7 cellular contexts compared by ENCODE assay signal in the genomic region with DNA sequence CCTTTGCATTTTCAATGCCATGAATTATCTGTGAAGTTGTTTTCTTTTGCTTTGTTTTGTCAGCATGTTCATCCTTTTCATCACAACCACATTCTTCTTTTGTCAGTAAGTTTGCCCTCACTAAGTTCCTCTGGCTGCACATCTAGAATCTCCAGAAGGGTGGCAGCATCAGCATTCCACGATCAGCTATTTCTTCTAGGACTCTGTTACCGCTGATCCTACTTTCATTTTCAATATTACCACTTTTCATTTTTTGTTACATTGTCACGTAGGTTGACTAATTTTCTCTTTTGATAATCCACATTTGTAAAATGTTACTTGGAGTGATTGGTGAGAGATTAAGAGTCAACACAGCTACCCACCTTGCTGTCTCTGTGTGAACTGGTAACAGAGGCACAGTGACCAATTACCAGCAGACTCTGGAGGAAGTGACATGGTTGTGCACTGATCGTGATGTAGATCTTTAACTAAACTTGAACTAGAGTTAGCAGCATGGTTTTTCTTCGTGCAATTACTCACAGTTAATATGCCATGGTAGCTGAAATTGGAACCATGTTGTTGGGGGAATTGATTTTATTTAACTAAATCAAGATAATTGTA.
DNase-seq lines count a peak whose midpoint lies in the region; ATAC-seq, FAIRE-seq and TF ChIP-seq lines count a peak whose summit lies in the region.

No MANE protein-coding gene starts in this region.

- no peaks in the 10 kb centered on the region for H3K9me1 ChIP-seq in keratinocyte (ENCODE audit: control insufficient read depth, extremely low read depth, insufficient read depth, low read length)

- H3K4me1 ChIP-seq in keratinocyte (ENCODE audit: control insufficient read depth, extremely low read depth, insufficient read depth, low read length), result no peaks in the 10 kb centered on the region

- no peak overlapping the region for H3K4me3 ChIP-seq in keratinocyte (ENCODE audit: control insufficient read depth in 2 of 3, extremely low read depth in 1 of 3, insufficient read depth in 2 of 3, low read depth in 1 of 3, low read length in 3 of 3)

- no peaks in the 10 kb centered on the region for H3K27me3 ChIP-seq in keratinocyte (ENCODE audit: control insufficient read depth, extremely low read depth, insufficient read depth, low read length)

- peak; percentile 17 for FAIRE-seq in keratinocyte (lab: Jason Lieb, UNC)

- dilution Hi-C loops in keratinocyte (cut with MboI; ENCODE audit: extremely low pct_ligation_motif_present, low sequenced_read_pairs), result no loop called here

- POLR2A ChIA-PET in HEK293T (lab: Yijun Ruan, JAX), result no interaction called here

- H3K79me2 ChIP-seq in keratinocyte (ENCODE audit: control insufficient read depth, insufficient read depth, low read length), result no peaks in the 10 kb centered on the region

- H3K9ac ChIP-seq in keratinocyte (ENCODE audit: control insufficient read depth, extremely low read depth, insufficient read depth, low read length), result no peak overlapping the region

- H4K20me1 ChIP-seq in keratinocyte (ENCODE audit: control insufficient read depth, extremely low read depth, insufficient read depth, low read length), result no peaks in the 10 kb centered on the region

- no peaks in the 10 kb centered on the region for H3K9me3 ChIP-seq in keratinocyte (ENCODE audit: control insufficient read depth, low read depth, low read length)

- peak overlapping the region; percentile 28 for H2AFZ ChIP-seq in keratinocyte (ENCODE audit: control insufficient read depth, low read length)

- H3K36me3 ChIP-seq in keratinocyte (ENCODE audit: control insufficient read depth in 2 of 2, extremely low read depth in 1 of 2, insufficient read depth in 2 of 2, low read length in 2 of 2), result no peaks in the 10 kb centered on the region

- no peak overlapping the region for H3K27ac ChIP-seq in keratinocyte (ENCODE audit: control insufficient read depth, insufficient read depth, low read length)

- H3K4me2 ChIP-seq in keratinocyte (ENCODE audit: control insufficient read depth, extremely low read depth, insufficient read depth, low read depth, low read length), result peak overlapping the region; percentile 26

- ATAC-seq in GM18517 (IDR thresholded peaks at IDR 0.05; ENCODE audit: unreplicated experiment) (peak; percentile 78), HG02588 (IDR thresholded peaks at IDR 0.05; ENCODE audit: unreplicated experiment) (peak; percentile 91)

- TF ChIP-seq CTCF in keratinocyte (optimal IDR thresholded peaks at IDR 0.05 in 1 of 3, IDR thresholded peaks at IDR 0.05 in 1 of 3, conservative IDR thresholded peaks at IDR 0.05 in 1 of 3; ENCODE audit: extremely low read depth in 1 of 3, insufficient read depth in 2 of 3, low read length in 3 of 3), result peak in 2 of 3 experiments; percentile 7 to 31

- DNase-seq in NCI-H2196 (lab: John Stamatoyannopoulos, UW; ENCODE audit: unreplicated experiment), result peak; percentile 54
- DNase-seq in keratinocyte (ENCODE audit: low read depth, low spot score), result no peak
- DNase-seq in 8988T, result no peak
- no peak for DNase-seq in HEK293T (ENCODE audit: extremely low spot score)
- no peak for DNase-seq in islet precursor cell

- CTCF ChIA-PET in HEK293T (lab: Yijun Ruan, JAX), result interaction anchor here (0.7 to 1.2 kb wide), 3 partner anchors 11 to 612 kb away, joined by 3 to 7 read pairs (median 3); no protein-coding TSS in a partner anchor

TF ChIP-seq in HEK293T, 16 proteins besides CTCF, POLR2A, EP300 and RAD21:
- TF ChIP-seq SUZ12 (IDR thresholded peaks at IDR 0.05) (no peak), BHLHE40 (IDR thresholded peaks at IDR 0.05; ENCODE audit: borderline replicate concordance) (no peak), SP1 (IDR thresholded peaks at IDR 0.05) (no peak), FOXK2 (IDR thresholded peaks at IDR 0.05) (no peak), L3MBTL2 (conservative IDR thresholded peaks at IDR 0.05) (no peak)
